In the genomic region with DNA sequence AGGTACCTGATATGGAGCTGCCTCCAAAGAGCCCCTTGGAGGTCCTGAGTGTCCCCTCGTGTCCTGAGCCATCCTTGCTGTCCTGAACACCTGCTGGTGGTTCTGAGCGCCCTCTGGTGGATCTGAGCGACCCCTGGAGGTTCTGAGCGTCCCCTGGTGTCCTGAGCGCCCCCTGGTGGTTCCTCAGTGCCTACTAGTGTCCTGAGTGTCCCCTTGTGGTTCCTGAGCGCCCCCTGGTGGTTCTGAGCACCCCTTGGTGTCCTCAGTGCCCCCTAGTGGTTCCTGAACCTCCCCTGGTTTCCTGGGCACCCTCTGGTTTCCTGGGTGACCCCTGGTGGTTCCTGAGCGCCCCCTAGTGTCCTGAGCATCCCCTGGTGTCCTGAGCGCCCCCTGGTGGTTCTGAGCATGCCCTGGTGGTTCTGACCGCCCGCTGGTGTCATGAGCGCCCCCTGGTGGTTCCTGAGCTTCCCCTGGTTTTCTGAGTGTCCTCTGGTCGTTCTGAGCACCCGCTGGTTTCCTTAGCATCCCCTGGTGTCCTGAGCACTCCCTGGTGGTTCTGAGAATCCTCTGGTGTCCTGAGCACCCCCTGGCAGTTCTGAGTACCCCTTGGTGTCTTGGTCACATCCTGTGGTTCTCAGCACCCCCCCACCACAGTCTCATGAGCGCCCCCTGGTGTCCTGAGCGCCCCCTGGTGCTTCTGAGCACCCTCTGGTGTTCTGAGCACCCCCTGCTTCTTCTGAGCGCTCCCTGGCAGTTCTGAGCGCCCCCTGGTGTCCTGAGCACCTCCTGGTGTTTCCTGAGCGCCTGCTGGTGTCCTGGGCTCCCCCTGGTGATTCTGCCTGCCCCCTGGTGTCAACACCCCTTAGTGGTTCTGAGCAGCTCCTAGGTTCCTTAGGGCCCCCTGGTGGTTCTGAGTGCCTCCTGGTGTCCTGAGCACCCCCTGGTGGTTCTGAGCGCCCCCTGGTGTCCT, we compare ENCODE assay signal across 8 cellular contexts.
DNase-seq lines count a peak whose midpoint lies in the region; ATAC-seq and TF ChIP-seq lines count a peak whose summit lies in the region.
"Not testable (repeated sequence)": the region's sequence is repeated elsewhere in the genome, so short reads cannot be mapped to it uniquely, and the experiment has no call there.

No MANE protein-coding gene starts in this region.

- not testable (repeated sequence) for H3K4me1 ChIP-seq in heart right ventricle

- WGBS in heart right ventricle, 2 donors, result no CpG with 5 or more reads among the region's 19 CpGs

- TF ChIP-seq CTCF in heart right ventricle (IDR thresholded peaks at IDR 0.05), result not testable (repeated sequence)

- intact Hi-C loops in heart right ventricle (cut with DNase I), result not testable (repeated sequence)

- not testable (repeated sequence) for H3K27ac ChIP-seq in heart right ventricle

- H3K36me3 ChIP-seq in heart right ventricle, result not testable (repeated sequence)

- not testable (repeated sequence) for H3K27me3 ChIP-seq in heart right ventricle

- not testable (repeated sequence) for DNase-seq in heart right ventricle; stimulated activated naive CD8-positive, alpha-beta T cell treated with anti-CD3 and anti-CD28 coated beads, Interleukin-15, Interleukin-2, amounts not matched to agents 100 U/mL and 50 U/mL, for 24 hours

- H3K9me3 ChIP-seq in heart right ventricle, result not testable (repeated sequence)

- peak; percentile 74 for ATAC-seq in GM18502 (IDR thresholded peaks at IDR 0.05; ENCODE audit: poor library complexity, unreplicated experiment)
- peak; percentile 88 for ATAC-seq in GM19324 (IDR thresholded peaks at IDR 0.05; ENCODE audit: low FRiP score, unreplicated experiment)
- peak; percentile 73 for ATAC-seq in GM21529 (IDR thresholded peaks at IDR 0.05; ENCODE audit: unreplicated experiment)
- peak; percentile 71 for ATAC-seq in HG02885 (IDR thresholded peaks at IDR 0.05; ENCODE audit: poor library complexity, unreplicated experiment)
- ATAC-seq in HG03280 (IDR thresholded peaks at IDR 0.05; ENCODE audit: unreplicated experiment), result peak; percentile 76
- ATAC-seq in activated CD4-positive, CD25-positive, alpha-beta regulatory T cell treated with anti-CD3 and anti-CD28 coated beads, Interleukin-2, amount 50 U/mL, for 24 hours, result peak; percentile 89 to 92
- peak in 6 of 8 donors; percentile 42 to 70 (median 60) for ATAC-seq in heart right ventricle
- peak; percentile 91 for ATAC-seq in stimulated activated naive CD8-positive, alpha-beta T cell treated with anti-CD3 and anti-CD28 coated beads, Interleukin-15, Interleukin-2, amounts not matched to agents 100 U/mL and 50 U/mL, for 24 hours

- H3K4me3 ChIP-seq in heart right ventricle, result not testable (repeated sequence)
